In the genomic region with DNA sequence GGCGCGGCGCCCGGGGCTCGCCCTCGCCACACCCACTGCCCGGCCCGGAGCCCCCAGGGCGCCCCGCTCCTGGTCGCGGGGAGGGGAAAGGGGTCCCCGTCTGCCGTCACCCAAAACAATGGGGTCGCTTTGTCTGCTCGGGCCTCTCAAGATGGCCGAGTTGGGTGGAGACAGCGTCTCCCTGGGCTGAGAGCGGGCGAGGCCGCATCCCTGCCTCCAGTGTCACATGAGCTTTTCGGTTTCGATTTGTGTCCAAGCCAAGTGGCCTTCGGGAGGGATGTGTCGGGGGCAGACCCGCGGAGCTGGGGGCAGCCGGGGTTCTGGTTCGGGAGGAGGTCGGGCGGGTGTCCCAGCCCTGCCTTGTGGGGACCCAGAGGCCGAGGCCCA, we compare ENCODE assay signal across 8 cellular contexts. TPM values are rescaled to one million over a fixed set of nuclear protein-coding genes. Genes with fewer than 3 reads are reported as not detected.
DNase-seq lines count a peak whose midpoint lies in the region; ATAC-seq, FAIRE-seq and TF ChIP-seq lines count a peak whose summit lies in the region.

No MANE protein-coding gene starts in this region.

- no peaks in the 10 kb centered on the region for H3K9me3 ChIP-seq in CD8-positive, alpha-beta T cell (ENCODE audit: low read length)
- H3K9me3 ChIP-seq in tibial nerve, result no peaks in the 10 kb centered on the region

- CTCF ChIA-PET in CD8-positive, alpha-beta T cell (lab: Charles Lee), result interaction anchor here (1.8 kb wide), 1 partner anchor 352 kb away, joined by 6 read pairs; no protein-coding TSS in a partner anchor
- CTCF ChIA-PET in activated naive CD4-positive, alpha-beta T cell treated with anti-CD3 and anti-CD28 coated beads for 36 hours (lab: Charles Lee), result interaction anchor here (0.6 to 1.9 kb wide), 3 partner anchors 131 to 1485 kb away, joined by 3 to 11 read pairs (median 3); no protein-coding TSS in a partner anchor

- H3K27ac Mint-ChIP-seq in CD8-positive, alpha-beta T cell, result peak overlapping the region; percentile 91
- H3K27ac Mint-ChIP-seq in activated naive CD4-positive, alpha-beta T cell treated with anti-CD3 and anti-CD28 coated beads for 36 hours, result peak overlapping the region; percentile 71

- no peak for TF ChIP-seq EP300 in tibial nerve (IDR thresholded peaks at IDR 0.05)

- POLR2A ChIA-PET in CD8-positive, alpha-beta T cell (lab: Charles Lee), result interaction anchor here (0.5 to 1.5 kb wide), 7 partner anchors 9 to 352 kb away, joined by 3 to 8 read pairs (median 3); no protein-coding TSS in a partner anchor

- peak overlapping the region; percentile 90 for H3K4me3 Mint-ChIP-seq in CD8-positive, alpha-beta T cell
- peak overlapping the region; percentile 89 for H3K4me3 Mint-ChIP-seq in activated naive CD4-positive, alpha-beta T cell treated with anti-CD3 and anti-CD28 coated beads for 36 hours

- peak; percentile 31 to 73 (median 59) for DNase-seq in CD8-positive, alpha-beta T cell
- DNase-seq in RCC 7860 (ENCODE audit: low spot score), result peak; percentile 7
- peak; percentile 68 for DNase-seq in activated naive CD4-positive, alpha-beta T cell treated with anti-CD3 and anti-CD28 coated beads for 36 hours
- DNase-seq in frontal cortex (ENCODE audit: low spot score in 2 of 2), result peak; percentile 66 to 74
- peak; percentile 57 for DNase-seq in occipital lobe (lab: John Stamatoyannopoulos, UW)
- peak; percentile 47 to 55 for DNase-seq in tibial nerve (ENCODE audit: low spot score in 2 of 2)

- peaks cover 31% of the 10 kb centered on the region for H3K4me1 ChIP-seq in CD8-positive, alpha-beta T cell (ENCODE audit: insufficient read depth, low read length)
- H3K4me1 ChIP-seq in tibial nerve, result peaks cover 0 to 68% (median 18%) of the 10 kb centered on the region in 4 donors

- FAIRE-seq in RCC 7860 (lab: Jason Lieb, UNC), result no peak
- no peak for FAIRE-seq in frontal cortex (lab: Jason Lieb, UNC)

- no peak for TF ChIP-seq CTCF in CD8-positive, alpha-beta T cell (IDR thresholded peaks at IDR 0.05)
- no peak for TF ChIP-seq CTCF in tibial nerve (IDR thresholded peaks at IDR 0.05)

- H3K4me1 Mint-ChIP-seq in CD8-positive, alpha-beta T cell (ENCODE audit: low read depth), result peaks cover 48% of the 10 kb centered on the region
- H3K4me1 Mint-ChIP-seq in activated naive CD4-positive, alpha-beta T cell treated with anti-CD3 and anti-CD28 coated beads for 36 hours (ENCODE audit: low read depth), result peaks cover 43% of the 10 kb centered on the region

- H3K4me3 ChIP-seq in CD8-positive, alpha-beta T cell (ENCODE audit: low read depth, low read length), result peak overlapping the region; percentile 87
- peak overlapping the region; percentile 95 to 100 (median 99) for H3K4me3 ChIP-seq in tibial nerve

- H3K36me3 ChIP-seq in CD8-positive, alpha-beta T cell (ENCODE audit: insufficient read depth, low read length), result no peaks in the 10 kb centered on the region
- peaks cover 0 to 9% (median 0%) of the 10 kb centered on the region in 3 donors for H3K36me3 ChIP-seq in tibial nerve

- no peak for TF ChIP-seq POLR2A in tibial nerve (IDR thresholded peaks at IDR 0.05)

- peaks cover 18% of the 10 kb centered on the region for H3K36me3 Mint-ChIP-seq in CD8-positive, alpha-beta T cell
- peaks cover 3% of the 10 kb centered on the region for H3K36me3 Mint-ChIP-seq in activated naive CD4-positive, alpha-beta T cell treated with anti-CD3 and anti-CD28 coated beads for 36 hours (ENCODE audit: low read depth)

- no peaks in the 10 kb centered on the region for H3K27me3 ChIP-seq in CD8-positive, alpha-beta T cell (ENCODE audit: insufficient read depth, low read length)
- no peaks in the 10 kb centered on the region for H3K27me3 ChIP-seq in tibial nerve

- 0 to 1% methylated on average over 11 to 22 of the region's 32 CpGs for WGBS in tibial nerve, 2 donors

- ATAC-seq in CD8-positive, alpha-beta T cell, result peak; percentile 46
- peak; percentile 40 for ATAC-seq in GM19452 (IDR thresholded peaks at IDR 0.05; ENCODE audit: unreplicated experiment)
- peak; percentile 29 for ATAC-seq in HG03565 (IDR thresholded peaks at IDR 0.05; ENCODE audit: unreplicated experiment)

- H3K27ac ChIP-seq in CD8-positive, alpha-beta T cell (ENCODE audit: low read depth, low read length), result peak overlapping the region; percentile 88
- H3K27ac ChIP-seq in tibial nerve, result peak overlapping the region; percentile 88 to 98 (median 97)

- no peaks in the 10 kb centered on the region for H3K9me3 Mint-ChIP-seq in CD8-positive, alpha-beta T cell
- no peaks in the 10 kb centered on the region for H3K9me3 Mint-ChIP-seq in activated naive CD4-positive, alpha-beta T cell treated with anti-CD3 and anti-CD28 coated beads for 36 hours

- H3K27me3 Mint-ChIP-seq in CD8-positive, alpha-beta T cell (ENCODE audit: low read depth), result no peaks in the 10 kb centered on the region
- no peaks in the 10 kb centered on the region for H3K27me3 Mint-ChIP-seq in activated naive CD4-positive, alpha-beta T cell treated with anti-CD3 and anti-CD28 coated beads for 36 hours (ENCODE audit: low read depth)

- intact Hi-C loops in CD8-positive, alpha-beta T cell (cut with DNase I, micrococcal nuclease), result loop anchor here in 1 of 2 experiments (2.0 kb wide), 2 partner anchors 122 to 628 kb away; partner anchors contain the start of genes HSP90AA1 and RCOR1
- intact Hi-C loops in activated naive CD4-positive, alpha-beta T cell treated with anti-CD3 and anti-CD28 coated beads for 36 hours (cut with micrococcal nuclease), result loop anchor here (2.0 to 10.0 kb wide), 4 partner anchors 140 to 630 kb away; partner anchors contain the start of genes RCOR1 and WDR20

RNA-seq across cellular contexts. Expression of gene DYNC1H1, which starts 0.8 kb away (rescaled TPM):
- total RNA-seq in CD8-positive, alpha-beta T cell, result 100 to 1,000 TPM; 359 TPM
- 100 to 1,000 TPM; 207 to 208 TPM for total RNA-seq in activated naive CD4-positive, alpha-beta T cell treated with anti-CD3 and anti-CD28 coated beads for 36 hours
- total RNA-seq in frontal cortex (565 TPM), occipital lobe (677 TPM), tibial nerve (100 to 1,000 TPM; 506 to 690 (median 631) TPM)

Comparison
In these comparisons a context has a peak if more than half of its experiments do, and no peak if none do; other contexts are left out.
1. Peak in every context shown above with its lines: DNase-seq, ATAC-seq, H3K4me3 ChIP-seq and H3K27ac ChIP-seq.
2. DNase-seq: peak in every context shown above with its lines; median percentile 70 in frontal cortex; 68 in activated naive CD4-positive, alpha-beta T cell treated with anti-CD3 and anti-CD28 coated beads for 36 hours; 59 in CD8-positive, alpha-beta T cell; 57 in occipital lobe; 51 in tibial nerve; 7 in RCC 7860.